ENCODE assay signal across 1 cellular context in the genomic region with DNA sequence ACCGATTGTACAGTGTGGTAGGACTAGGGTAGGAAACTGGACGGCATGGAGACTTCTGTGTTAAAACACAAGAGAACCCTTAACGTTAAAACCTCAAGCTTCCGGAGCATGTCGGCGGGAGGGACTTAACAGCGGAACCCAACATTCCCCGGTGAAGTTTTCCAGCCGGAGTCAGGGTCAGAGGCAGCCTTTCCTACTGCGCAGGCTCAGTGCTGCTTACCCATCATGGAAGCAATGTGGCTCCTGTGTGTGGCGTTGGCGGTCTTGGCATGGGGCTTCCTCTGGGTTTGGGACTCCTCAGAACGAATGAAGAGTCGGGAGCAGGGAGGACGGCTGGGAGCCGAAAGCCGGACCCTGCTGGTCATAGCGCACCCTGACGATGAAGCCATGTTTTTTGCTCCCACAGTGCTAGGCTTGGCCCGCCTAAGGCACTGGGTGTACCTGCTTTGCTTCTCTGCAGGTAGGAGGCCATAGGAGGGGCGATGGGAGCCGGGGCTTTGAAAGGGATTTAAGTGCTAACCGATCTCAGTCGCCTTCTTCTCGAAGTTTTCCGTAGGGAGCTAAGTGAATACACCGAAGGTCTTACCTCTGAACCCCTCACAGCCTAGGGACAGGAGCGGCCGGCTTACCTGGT.
TF ChIP-seq lines count a peak whose summit lies in the region.

A gene (plus strand): TSS at position 209 of the 634 bp plus-strand sequence. CDS start 17 bp downstream, at position 226.

TF ChIP-seq in HepG2, 621 proteins besides CTCF, POLR2A, EP300 and RAD21 (continued from another document and continues in another):
- TF ChIP-seq, protein P1, sequence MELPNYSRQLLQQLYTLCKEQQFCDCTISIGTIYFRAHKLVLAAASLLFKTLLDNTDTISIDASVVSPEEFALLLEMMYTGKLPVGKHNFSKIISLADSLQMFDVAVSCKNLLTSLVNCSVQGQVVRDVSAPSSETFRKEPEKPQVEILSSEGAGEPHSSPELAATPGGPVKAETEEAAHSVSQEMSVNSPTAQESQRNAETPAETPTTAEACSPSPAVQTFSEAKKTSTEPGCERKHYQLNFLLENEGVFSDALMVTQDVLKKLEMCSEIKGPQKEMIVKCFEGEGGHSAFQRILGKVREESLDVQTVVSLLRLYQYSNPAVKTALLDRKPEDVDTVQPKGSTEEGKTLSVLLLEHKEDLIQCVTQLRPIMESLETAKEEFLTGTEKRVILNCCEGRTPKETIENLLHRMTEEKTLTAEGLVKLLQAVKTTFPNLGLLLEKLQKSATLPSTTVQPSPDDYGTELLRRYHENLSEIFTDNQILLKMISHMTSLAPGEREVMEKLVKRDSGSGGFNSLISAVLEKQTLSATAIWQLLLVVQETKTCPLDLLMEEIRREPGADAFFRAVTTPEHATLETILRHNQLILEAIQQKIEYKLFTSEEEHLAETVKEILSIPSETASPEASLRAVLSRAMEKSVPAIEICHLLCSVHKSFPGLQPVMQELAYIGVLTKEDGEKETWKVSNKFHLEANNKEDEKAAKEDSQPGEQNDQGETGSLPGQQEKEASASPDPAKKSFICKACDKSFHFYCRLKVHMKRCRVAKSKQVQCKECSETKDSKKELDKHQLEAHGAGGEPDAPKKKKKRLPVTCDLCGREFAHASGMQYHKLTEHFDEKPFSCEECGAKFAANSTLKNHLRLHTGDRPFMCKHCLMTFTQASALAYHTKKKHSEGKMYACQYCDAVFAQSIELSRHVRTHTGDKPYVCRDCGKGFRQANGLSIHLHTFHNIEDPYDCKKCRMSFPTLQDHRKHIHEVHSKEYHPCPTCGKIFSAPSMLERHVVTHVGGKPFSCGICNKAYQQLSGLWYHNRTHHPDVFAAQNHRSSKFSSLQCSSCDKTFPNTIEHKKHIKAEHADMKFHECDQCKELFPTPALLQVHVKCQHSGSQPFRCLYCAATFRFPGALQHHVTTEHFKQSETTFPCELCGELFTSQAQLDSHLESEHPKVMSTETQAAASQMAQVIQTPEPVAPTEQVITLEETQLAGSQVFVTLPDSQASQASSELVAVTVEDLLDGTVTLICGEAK (IDR thresholded peaks at IDR 0.05) = peak; percentile 58
- TF ChIP-seq, protein P1 (CRISPR knock-in tag; IDR thresholded peaks at IDR 0.05) = peak; percentile 42; the same call in 1 of the 2 replicates
- TF ChIP-seq, protein P2, sequence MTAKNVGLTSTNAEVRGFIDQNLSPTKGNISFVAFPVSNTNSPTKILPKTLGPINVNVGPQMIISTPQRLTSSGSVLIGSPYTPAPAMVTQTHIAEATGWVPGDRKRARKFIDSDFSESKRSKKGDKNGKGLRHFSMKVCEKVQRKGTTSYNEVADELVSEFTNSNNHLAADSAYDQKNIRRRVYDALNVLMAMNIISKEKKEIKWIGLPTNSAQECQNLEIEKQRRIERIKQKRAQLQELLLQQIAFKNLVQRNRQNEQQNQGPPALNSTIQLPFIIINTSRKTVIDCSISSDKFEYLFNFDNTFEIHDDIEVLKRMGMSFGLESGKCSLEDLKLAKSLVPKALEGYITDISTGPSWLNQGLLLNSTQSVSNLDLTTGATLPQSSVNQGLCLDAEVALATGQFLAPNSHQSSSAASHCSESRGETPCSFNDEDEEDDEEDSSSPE (CRISPR knock-in tag; IDR thresholded peaks at IDR 0.05) = peak; percentile 70
- TF ChIP-seq HNRNPLL (IDR thresholded peaks at IDR 0.05; ENCODE audit: low read depth, low read length, poor library complexity, severe bottlenecking) (no peak), CREM (IDR thresholded peaks at IDR 0.05) (peak; percentile 69; the same call in 1 of the 2 replicates), CREM (CRISPR knock-in tag; IDR thresholded peaks at IDR 0.05) (no peak), PAWR (CRISPR knock-in tag; IDR thresholded peaks at IDR 0.05; ENCODE audit: borderline replicate concordance) (no peak), TMF1 (CRISPR knock-in tag; IDR thresholded peaks at IDR 0.05; ENCODE audit: low read depth) (no peak), MAFG (CRISPR knock-in tag; IDR thresholded peaks at IDR 0.05) (no peak), SIX1 (CRISPR knock-in tag; IDR thresholded peaks at IDR 0.05; ENCODE audit: borderline replicate concordance) (peak; percentile 30; the same call in 1 of the 2 replicates), KLF15 (CRISPR knock-in tag; IDR thresholded peaks at IDR 0.05; ENCODE audit: borderline replicate concordance) (no peak), RFXAP (CRISPR knock-in tag; IDR thresholded peaks at IDR 0.05; ENCODE audit: borderline replicate concordance) (no peak; the same call in 1 of the 2 replicates), NR2F1 (CRISPR knock-in tag; IDR thresholded peaks at IDR 0.05) (no peak)
- TF ChIP-seq, protein P3, sequence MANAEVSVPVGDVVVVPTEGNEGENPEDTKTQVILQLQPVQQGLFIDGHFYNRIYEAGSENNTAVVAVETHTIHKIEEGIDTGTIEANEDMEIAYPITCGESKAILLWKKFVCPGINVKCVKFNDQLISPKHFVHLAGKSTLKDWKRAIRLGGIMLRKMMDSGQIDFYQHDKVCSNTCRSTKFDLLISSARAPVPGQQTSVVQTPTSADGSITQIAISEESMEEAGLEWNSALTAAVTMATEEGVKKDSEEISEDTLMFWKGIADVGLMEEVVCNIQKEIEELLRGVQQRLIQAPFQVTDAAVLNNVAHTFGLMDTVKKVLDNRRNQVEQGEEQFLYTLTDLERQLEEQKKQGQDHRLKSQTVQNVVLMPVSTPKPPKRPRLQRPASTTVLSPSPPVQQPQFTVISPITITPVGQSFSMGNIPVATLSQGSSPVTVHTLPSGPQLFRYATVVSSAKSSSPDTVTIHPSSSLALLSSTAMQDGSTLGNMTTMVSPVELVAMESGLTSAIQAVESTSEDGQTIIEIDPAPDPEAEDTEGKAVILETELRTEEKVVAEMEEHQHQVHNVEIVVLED (CRISPR knock-in tag; IDR thresholded peaks at IDR 0.05; ENCODE audit: borderline replicate concordance) = peak; percentile 60; the same call in 1 of the 2 replicates
- TF ChIP-seq, protein P4, sequence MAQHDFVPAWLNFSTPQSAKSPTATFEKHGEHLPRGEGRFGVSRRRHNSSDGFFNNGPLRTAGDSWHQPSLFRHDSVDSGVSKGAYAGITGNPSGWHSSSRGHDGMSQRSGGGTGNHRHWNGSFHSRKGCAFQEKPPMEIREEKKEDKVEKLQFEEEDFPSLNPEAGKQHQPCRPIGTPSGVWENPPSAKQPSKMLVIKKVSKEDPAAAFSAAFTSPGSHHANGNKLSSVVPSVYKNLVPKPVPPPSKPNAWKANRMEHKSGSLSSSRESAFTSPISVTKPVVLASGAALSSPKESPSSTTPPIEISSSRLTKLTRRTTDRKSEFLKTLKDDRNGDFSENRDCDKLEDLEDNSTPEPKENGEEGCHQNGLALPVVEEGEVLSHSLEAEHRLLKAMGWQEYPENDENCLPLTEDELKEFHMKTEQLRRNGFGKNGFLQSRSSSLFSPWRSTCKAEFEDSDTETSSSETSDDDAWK (CRISPR knock-in tag; IDR thresholded peaks at IDR 0.05) = no peak
- TF ChIP-seq, protein P5, sequence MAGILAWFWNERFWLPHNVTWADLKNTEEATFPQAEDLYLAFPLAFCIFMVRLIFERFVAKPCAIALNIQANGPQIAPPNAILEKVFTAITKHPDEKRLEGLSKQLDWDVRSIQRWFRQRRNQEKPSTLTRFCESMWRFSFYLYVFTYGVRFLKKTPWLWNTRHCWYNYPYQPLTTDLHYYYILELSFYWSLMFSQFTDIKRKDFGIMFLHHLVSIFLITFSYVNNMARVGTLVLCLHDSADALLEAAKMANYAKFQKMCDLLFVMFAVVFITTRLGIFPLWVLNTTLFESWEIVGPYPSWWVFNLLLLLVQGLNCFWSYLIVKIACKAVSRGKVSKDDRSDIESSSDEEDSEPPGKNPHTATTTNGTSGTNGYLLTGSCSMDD (CRISPR knock-in tag; IDR thresholded peaks at IDR 0.05) = no peak
- TF ChIP-seq, protein P6, sequence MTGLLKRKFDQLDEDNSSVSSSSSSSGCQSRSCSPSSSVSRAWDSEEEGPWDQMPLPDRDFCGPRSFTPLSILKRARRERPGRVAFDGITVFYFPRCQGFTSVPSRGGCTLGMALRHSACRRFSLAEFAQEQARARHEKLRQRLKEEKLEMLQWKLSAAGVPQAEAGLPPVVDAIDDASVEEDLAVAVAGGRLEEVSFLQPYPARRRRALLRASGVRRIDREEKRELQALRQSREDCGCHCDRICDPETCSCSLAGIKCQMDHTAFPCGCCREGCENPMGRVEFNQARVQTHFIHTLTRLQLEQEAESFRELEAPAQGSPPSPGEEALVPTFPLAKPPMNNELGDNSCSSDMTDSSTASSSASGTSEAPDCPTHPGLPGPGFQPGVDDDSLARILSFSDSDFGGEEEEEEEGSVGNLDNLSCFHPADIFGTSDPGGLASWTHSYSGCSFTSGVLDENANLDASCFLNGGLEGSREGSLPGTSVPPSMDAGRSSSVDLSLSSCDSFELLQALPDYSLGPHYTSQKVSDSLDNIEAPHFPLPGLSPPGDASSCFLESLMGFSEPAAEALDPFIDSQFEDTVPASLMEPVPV (CRISPR knock-in tag; IDR thresholded peaks at IDR 0.05) = no peak
- TF ChIP-seq, protein P7, sequence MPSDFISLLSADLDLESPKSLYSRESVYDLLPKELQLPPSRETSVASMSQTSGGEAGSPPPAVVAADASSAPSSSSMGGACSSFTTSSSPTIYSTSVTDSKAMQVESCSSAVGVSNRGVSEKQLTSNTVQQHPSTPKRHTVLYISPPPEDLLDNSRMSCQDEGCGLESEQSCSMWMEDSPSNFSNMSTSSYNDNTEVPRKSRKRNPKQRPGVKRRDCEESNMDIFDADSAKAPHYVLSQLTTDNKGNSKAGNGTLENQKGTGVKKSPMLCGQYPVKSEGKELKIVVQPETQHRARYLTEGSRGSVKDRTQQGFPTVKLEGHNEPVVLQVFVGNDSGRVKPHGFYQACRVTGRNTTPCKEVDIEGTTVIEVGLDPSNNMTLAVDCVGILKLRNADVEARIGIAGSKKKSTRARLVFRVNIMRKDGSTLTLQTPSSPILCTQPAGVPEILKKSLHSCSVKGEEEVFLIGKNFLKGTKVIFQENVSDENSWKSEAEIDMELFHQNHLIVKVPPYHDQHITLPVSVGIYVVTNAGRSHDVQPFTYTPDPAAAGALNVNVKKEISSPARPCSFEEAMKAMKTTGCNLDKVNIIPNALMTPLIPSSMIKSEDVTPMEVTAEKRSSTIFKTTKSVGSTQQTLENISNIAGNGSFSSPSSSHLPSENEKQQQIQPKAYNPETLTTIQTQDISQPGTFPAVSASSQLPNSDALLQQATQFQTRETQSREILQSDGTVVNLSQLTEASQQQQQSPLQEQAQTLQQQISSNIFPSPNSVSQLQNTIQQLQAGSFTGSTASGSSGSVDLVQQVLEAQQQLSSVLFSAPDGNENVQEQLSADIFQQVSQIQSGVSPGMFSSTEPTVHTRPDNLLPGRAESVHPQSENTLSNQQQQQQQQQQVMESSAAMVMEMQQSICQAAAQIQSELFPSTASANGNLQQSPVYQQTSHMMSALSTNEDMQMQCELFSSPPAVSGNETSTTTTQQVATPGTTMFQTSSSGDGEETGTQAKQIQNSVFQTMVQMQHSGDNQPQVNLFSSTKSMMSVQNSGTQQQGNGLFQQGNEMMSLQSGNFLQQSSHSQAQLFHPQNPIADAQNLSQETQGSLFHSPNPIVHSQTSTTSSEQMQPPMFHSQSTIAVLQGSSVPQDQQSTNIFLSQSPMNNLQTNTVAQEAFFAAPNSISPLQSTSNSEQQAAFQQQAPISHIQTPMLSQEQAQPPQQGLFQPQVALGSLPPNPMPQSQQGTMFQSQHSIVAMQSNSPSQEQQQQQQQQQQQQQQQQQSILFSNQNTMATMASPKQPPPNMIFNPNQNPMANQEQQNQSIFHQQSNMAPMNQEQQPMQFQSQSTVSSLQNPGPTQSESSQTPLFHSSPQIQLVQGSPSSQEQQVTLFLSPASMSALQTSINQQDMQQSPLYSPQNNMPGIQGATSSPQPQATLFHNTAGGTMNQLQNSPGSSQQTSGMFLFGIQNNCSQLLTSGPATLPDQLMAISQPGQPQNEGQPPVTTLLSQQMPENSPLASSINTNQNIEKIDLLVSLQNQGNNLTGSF (CRISPR knock-in tag; IDR thresholded peaks at IDR 0.05) = peak; percentile 56; the same call in 1 of the 2 replicates
- TF ChIP-seq, protein P8, sequence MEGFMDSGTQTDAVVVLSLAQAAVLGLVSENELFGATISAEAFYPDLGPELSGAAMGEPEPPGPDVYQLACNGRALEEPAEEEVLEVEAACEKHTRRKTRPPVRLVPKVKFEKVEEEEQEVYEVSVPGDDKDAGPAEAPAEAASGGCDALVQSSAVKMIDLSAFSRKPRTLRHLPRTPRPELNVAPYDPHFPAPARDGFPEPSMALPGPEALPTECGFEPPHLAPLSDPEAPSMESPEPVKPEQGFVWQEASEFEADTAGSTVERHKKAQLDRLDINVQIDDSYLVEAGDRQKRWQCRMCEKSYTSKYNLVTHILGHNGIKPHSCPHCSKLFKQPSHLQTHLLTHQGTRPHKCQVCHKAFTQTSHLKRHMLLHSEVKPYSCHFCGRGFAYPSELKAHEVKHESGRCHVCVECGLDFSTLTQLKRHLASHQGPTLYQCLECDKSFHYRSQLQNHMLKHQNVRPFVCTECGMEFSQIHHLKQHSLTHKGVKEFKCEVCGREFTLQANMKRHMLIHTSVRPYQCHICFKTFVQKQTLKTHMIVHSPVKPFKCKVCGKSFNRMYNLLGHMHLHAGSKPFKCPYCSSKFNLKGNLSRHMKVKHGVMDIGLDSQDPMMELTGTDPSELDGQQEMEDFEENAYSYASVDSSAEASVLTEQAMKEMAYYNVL (CRISPR knock-in tag; IDR thresholded peaks at IDR 0.05; ENCODE audit: borderline replicate concordance) = 0 out of 2 replicates have a peak, but pooled peaks have one; percentile 39
- TF ChIP-seq, protein P9, sequence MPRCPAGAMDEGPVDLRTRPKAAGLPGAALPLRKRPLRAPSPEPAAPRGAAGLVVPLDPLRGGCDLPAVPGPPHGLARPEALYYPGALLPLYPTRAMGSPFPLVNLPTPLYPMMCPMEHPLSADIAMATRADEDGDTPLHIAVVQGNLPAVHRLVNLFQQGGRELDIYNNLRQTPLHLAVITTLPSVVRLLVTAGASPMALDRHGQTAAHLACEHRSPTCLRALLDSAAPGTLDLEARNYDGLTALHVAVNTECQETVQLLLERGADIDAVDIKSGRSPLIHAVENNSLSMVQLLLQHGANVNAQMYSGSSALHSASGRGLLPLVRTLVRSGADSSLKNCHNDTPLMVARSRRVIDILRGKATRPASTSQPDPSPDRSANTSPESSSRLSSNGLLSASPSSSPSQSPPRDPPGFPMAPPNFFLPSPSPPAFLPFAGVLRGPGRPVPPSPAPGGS (CRISPR knock-in tag; IDR thresholded peaks at IDR 0.05) = no peak
